In the genomic region with DNA sequence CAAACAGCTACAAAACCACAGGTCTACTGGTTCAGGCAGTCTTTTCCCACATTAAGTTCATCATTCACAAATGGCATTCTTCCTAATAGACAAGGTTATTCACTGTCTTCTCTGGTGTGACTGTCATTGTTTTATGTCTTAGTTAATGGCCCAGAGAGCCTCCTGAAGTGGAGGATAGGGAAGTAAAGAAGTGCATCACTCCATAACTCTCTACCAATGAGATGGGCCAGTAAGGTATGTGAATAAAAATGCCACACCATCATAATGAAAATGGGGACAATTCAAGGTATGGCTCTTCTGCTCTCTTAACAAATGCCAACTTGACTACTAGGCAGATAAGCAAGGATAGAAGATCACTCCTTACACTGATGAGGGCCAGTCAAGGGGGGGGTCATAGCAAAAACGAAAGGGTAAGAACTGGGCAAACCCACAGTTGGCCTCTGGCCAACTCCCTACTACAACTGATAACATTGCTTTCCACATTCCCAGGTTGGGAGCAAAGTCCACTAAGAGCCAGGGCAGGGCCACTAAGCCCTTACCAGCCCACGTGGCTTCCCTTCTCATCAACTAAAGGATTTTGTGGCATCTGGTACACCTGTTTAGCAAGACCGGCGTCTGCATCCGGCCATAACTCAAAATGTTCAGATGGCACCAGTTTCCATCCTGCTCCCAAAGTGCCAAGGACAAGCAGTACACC, we compare ENCODE assay signal across 22 cellular contexts. TPM values are rescaled to one million over a fixed set of nuclear protein-coding genes. Genes with fewer than 3 reads are reported as not detected.
DNase-seq lines count a peak whose midpoint lies in the region; ATAC-seq and TF ChIP-seq lines count a peak whose summit lies in the region.
"Had no signal": no experiment of that assay in that cellular context is flagged by ENCODE, and none has a peak within 500 bp of the region (broad histone marks: within the 10 kb centered on the region; RNA-seq: fewer than 3 reads in every experiment).

No MANE protein-coding gene starts in this region.

- H3K4me1 ChIP-seq in right lobe of liver, result peaks cover 0 to 27% (median 9%) of the 10 kb centered on the region in 4 donors
- H3K4me1 ChIP-seq: foreskin keratinocyte, sigmoid colon, uterus had no signal

- no peaks in the 10 kb centered on the region for H3K9me3 Mint-ChIP-seq in activated naive CD8-positive, alpha-beta T cell (ENCODE audit: low read depth)
- no peaks in the 10 kb centered on the region for H3K9me3 Mint-ChIP-seq in type B pancreatic cell
- H3K9me3 Mint-ChIP-seq: brain; CD8-positive, alpha-beta memory T cell; H9 had no signal

- 38% methylated on average over 4 of the region's 5 CpGs for WGBS in right lobe of liver (ENCODE audit: insufficient coverage, low coverage, low lambda C conversion rate, missing lambda C conversion rate)

- no peak for TF ChIP-seq POLR2A in right lobe of liver (IDR thresholded peaks at IDR 0.05)

- H3K4me1 Mint-ChIP-seq in activated naive CD8-positive, alpha-beta T cell (ENCODE audit: low read depth), result peaks cover 13% of the 10 kb centered on the region
- peaks cover 7% of the 10 kb centered on the region for H3K4me1 Mint-ChIP-seq in type B pancreatic cell (ENCODE audit: unreplicated experiment)
- H3K4me1 Mint-ChIP-seq: H9 had no signal

- H3K27ac ChIP-seq in right lobe of liver, result no peak overlapping the region
- H3K27ac ChIP-seq: foreskin keratinocyte, sigmoid colon, uterus had no signal

- no peaks in the 10 kb centered on the region for H3K27me3 ChIP-seq in right lobe of liver
- H3K27me3 ChIP-seq: foreskin keratinocyte, sigmoid colon, uterus had no signal

- in situ Hi-C loops in ACHN (cut with HindIII; ENCODE audit: low pct_ligation_motif_present, low pct_unique_long_range_greater_than_20kb, low sequenced_read_pairs), result no loop called here

- TF ChIP-seq CTCF in right lobe of liver (IDR thresholded peaks at IDR 0.05) (no peak), type B pancreatic cell (conservative IDR thresholded peaks at IDR 0.05) (no peak)

- intact Hi-C loops in Right ventricle myocardium superior (cut with DNase I), result no loop called here
- intact Hi-C loops in left cardiac atrium (cut with DNase I), result no loop called here
- intact Hi-C loops in right lobe of liver (cut with DNase I), result no loop called here

- H3K9me3 ChIP-seq in right lobe of liver, result no peaks in the 10 kb centered on the region
- H3K9me3 ChIP-seq: sigmoid colon, uterus had no signal

- DNase-seq in Right ventricle myocardium superior, result no peak
- DNase-seq in left cardiac atrium, result no peak
- peak; percentile 73 to 86 (median 76) for DNase-seq in right lobe of liver
- no peak for DNase-seq in type B pancreatic cell (ENCODE audit: extremely low spot score, unreplicated experiment)
- no peak for DNase-seq in COLO829 (ENCODE audit: low spot score)
- DNase-seq in ACHN, result no peak
- DNase-seq in NCI-H524 (lab: John Stamatoyannopoulos, UW), result no peak
- DNase-seq: activated CD4-positive, alpha-beta T cell treated with anti-CD3 and anti-CD28 coated beads for 1 hour; activated CD8-positive, alpha-beta memory T cell treated with anti-CD3 and anti-CD28 coated beads, Interleukin-2, amount 10 ng/mL, durations not matched to agents 7 days and 5 days; activated gamma-delta T cell; CD8-positive, alpha-beta memory T cell; cortex of kidney; foreskin keratinocyte; H9; NCI-H1930; NCI-H510A treated with DMSO at 0.1 percent for 48 hours; occipital lobe; T1000; uterus had no signal

- peak overlapping the region; percentile 28 for H3K27ac Mint-ChIP-seq in activated naive CD8-positive, alpha-beta T cell
- H3K27ac Mint-ChIP-seq in type B pancreatic cell, result peak overlapping the region; percentile 44

- H3K27me3 Mint-ChIP-seq in activated naive CD8-positive, alpha-beta T cell, result no peaks in the 10 kb centered on the region
- H3K27me3 Mint-ChIP-seq in type B pancreatic cell, result no peaks in the 10 kb centered on the region
- H3K27me3 Mint-ChIP-seq: activated CD8-positive, alpha-beta memory T cell treated with anti-CD3 and anti-CD28 coated beads, Interleukin-2, amount 10 ng/mL, durations not matched to agents 7 days and 5 days; brain; CD8-positive, alpha-beta memory T cell had no signal

- peaks cover 27 to 95% (median 73%) of the 10 kb centered on the region in 4 donors for H3K36me3 ChIP-seq in right lobe of liver
- H3K36me3 ChIP-seq: uterus had no signal

- ATAC-seq in Right ventricle myocardium superior (ENCODE audit: poor library complexity), result peak; percentile 23
- ATAC-seq in left cardiac atrium, result no peak
- peak; percentile 83 to 90 (median 88) for ATAC-seq in right lobe of liver
- ATAC-seq: activated CD8-positive, alpha-beta memory T cell treated with anti-CD3 and anti-CD28 coated beads, Interleukin-2, amount 10 ng/mL, durations not matched to agents 7 days and 5 days; foreskin keratinocyte had no signal

- H3K4me3 ChIP-seq in right lobe of liver, result no peak overlapping the region
- H3K4me3 ChIP-seq: sigmoid colon, uterus had no signal

- peaks cover 14% of the 10 kb centered on the region for H3K36me3 Mint-ChIP-seq in activated naive CD8-positive, alpha-beta T cell
- H3K36me3 Mint-ChIP-seq in type B pancreatic cell, result peaks cover 66% of the 10 kb centered on the region

- no peak overlapping the region for H3K4me3 Mint-ChIP-seq in activated naive CD8-positive, alpha-beta T cell
- H3K4me3 Mint-ChIP-seq in type B pancreatic cell, result no peak overlapping the region
- H3K4me3 Mint-ChIP-seq: activated CD8-positive, alpha-beta memory T cell treated with anti-CD3 and anti-CD28 coated beads, Interleukin-2, amount 10 ng/mL, durations not matched to agents 7 days and 5 days; brain; CD8-positive, alpha-beta memory T cell; H9 had no signal

RNA-seq across cellular contexts. Expression of gene PABPC4, which starts 10.0 kb away (rescaled TPM):
- total RNA-seq in Right ventricle myocardium superior, result 232 TPM
- total RNA-seq in left cardiac atrium, result 100 to 1,000 TPM; 206 to 343 TPM
- total RNA-seq in right lobe of liver, result 100 to 1,000 TPM in 2 of 6 experiments, 10 to 100 TPM in 4; 89.8 to 155 (median 99.1) TPM
- 283 and 291 TPM in 2 replicates for total RNA-seq in type B pancreatic cell (ENCODE audit: low replicate concordance)

Comparison
In these comparisons a context has a peak if more than half of its experiments do, and no peak if none do; other contexts are left out.
1. ATAC-seq: peak in Right ventricle myocardium superior (single experiment) and right lobe of liver (4 of 4); none in left cardiac atrium (0 of 2).
2. DNase-seq: peak in right lobe of liver (3 of 3); none in Right ventricle myocardium superior (single experiment), left cardiac atrium (single experiment), type B pancreatic cell (single experiment), COLO829 (single experiment), ACHN (single experiment) and NCI-H524 (0 of 2).